ENCODE assay signal across 1 cellular context in genomic region chr5:138466900-138467710, GRCh38.
TF ChIP-seq lines count a peak whose summit lies in the region.

No MANE protein-coding gene starts in this region.

TF ChIP-seq in K562, 482 proteins besides CTCF, POLR2A, EP300 and RAD21 (continued from another document and continues in another):
- TF ChIP-seq ARNT (IDR thresholded peaks at IDR 0.05), result no peak
- no peak for TF ChIP-seq ZBTB8A (IDR thresholded peaks at IDR 0.05; ENCODE audit: partially characterized antibody)
- TF ChIP-seq MCM2 (IDR thresholded peaks at IDR 0.05; ENCODE audit: low read depth), result no peak
- TF ChIP-seq KLF6 (CRISPR knock-in tag; IDR thresholded peaks at IDR 0.05; ENCODE audit: borderline replicate concordance), result no peak
- peak; percentile 34; the same call in 1 of the 2 replicates for TF ChIP-seq NFIC (IDR thresholded peaks at IDR 0.05)
- peak; percentile 12; the same call in 1 of the 2 replicates for TF ChIP-seq XRCC3 (IDR thresholded peaks at IDR 0.05)
- TF ChIP-seq IRF2 (CRISPR knock-in tag; IDR thresholded peaks at IDR 0.05), result peak; percentile 81
- no peak for TF ChIP-seq SAFB2 (IDR thresholded peaks at IDR 0.05; ENCODE audit: borderline replicate concordance, low read depth, low read length, severe bottlenecking)
- peak; percentile 11; the same call in 1 of the 2 replicates for TF ChIP-seq SP1 (CRISPR knock-in tag; IDR thresholded peaks at IDR 0.05)
- TF ChIP-seq CREM (IDR thresholded peaks at IDR 0.05; ENCODE audit: low read depth), result no peak
- no peak for TF ChIP-seq ZNF212 (CRISPR knock-in tag; IDR thresholded peaks at IDR 0.05)
- TF ChIP-seq ZFP91 (CRISPR knock-in tag; IDR thresholded peaks at IDR 0.05), result no peak
- TF ChIP-seq HNRNPLL (IDR thresholded peaks at IDR 0.05; ENCODE audit: low read depth, low read length, poor library complexity, severe bottlenecking), result peak; percentile 86
- TF ChIP-seq SREBF1 (IDR thresholded peaks at IDR 0.05; ENCODE audit: borderline replicate concordance, low read depth, low read length), result no peak
- TF ChIP-seq WHSC1 (IDR thresholded peaks at IDR 0.05; ENCODE audit: low read length), result no peak
- peak; percentile 8; the same call in 1 of the 2 replicates for TF ChIP-seq MBD2 (IDR thresholded peaks at IDR 0.05; ENCODE audit: borderline replicate concordance, low read depth)
- TF ChIP-seq ZBTB33 (CRISPR knock-in tag; IDR thresholded peaks at IDR 0.05), result peak; percentile 99
- peak; percentile 65 for TF ChIP-seq HMGN3 (IDR thresholded peaks at IDR 0.05; ENCODE audit: borderline replicate concordance, extremely low read depth, insufficient read length, low read depth, low read length)
- TF ChIP-seq NCOA2 (IDR thresholded peaks at IDR 0.05; ENCODE audit: partially characterized antibody in 2 of 2), result no peak
- TF ChIP-seq ZNF398 (CRISPR knock-in tag; IDR thresholded peaks at IDR 0.05), result no peak
- TF ChIP-seq CHD7 (IDR thresholded peaks at IDR 0.05; ENCODE audit: low read depth, low read length), result peak; percentile 45
- TF ChIP-seq MEF2A (IDR thresholded peaks at IDR 0.05; ENCODE audit: control insufficient read depth, low read depth, low read length), result peak; percentile 21; the same call in 1 of the 2 replicates
- TF ChIP-seq POLR2AphosphoS2 (IDR thresholded peaks at IDR 0.05; ENCODE audit: low read length), result peak; percentile 75; the same call in 1 of the 2 replicates
- TF ChIP-seq NCOR1 (IDR thresholded peaks at IDR 0.05), result peak; percentile 3
- TF ChIP-seq SIN3A (IDR thresholded peaks at IDR 0.05; ENCODE audit: borderline replicate concordance in 2 of 2, control insufficient read depth in 1 of 2, low read depth in 2 of 2, low read length in 2 of 2), result peak in 1 of 2 experiments; percentile 69; a peak in 2 of 4 replicates
- TF ChIP-seq PML (IDR thresholded peaks at IDR 0.05; ENCODE audit: low read length), result peak; percentile 16; the same call in 1 of the 2 replicates
- peak; percentile 30; the same call in 1 of the 2 replicates for TF ChIP-seq NR3C1 (CRISPR knock-in tag; IDR thresholded peaks at IDR 0.05)
- TF ChIP-seq THRA (IDR thresholded peaks at IDR 0.05), result no peak
- TF ChIP-seq CREB1 (IDR thresholded peaks at IDR 0.05), result peak; percentile 3; the same call in 1 of the 2 replicates
- peak; percentile 53 for TF ChIP-seq CREB1 (CRISPR knock-in tag; IDR thresholded peaks at IDR 0.05)
- no peak for TF ChIP-seq SMAD4 (CRISPR knock-in tag; conservative IDR thresholded peaks at IDR 0.05)
- TF ChIP-seq PYGO2 (tag; IDR thresholded peaks at IDR 0.05), result no peak
- peak; percentile 11; the same call in 1 of the 2 replicates for TF ChIP-seq MAX (CRISPR knock-in tag; IDR thresholded peaks at IDR 0.05)
- no peak for TF ChIP-seq HBP1 (CRISPR knock-in tag; IDR thresholded peaks at IDR 0.05)
- no peak for TF ChIP-seq ZNF23 (CRISPR knock-in tag; IDR thresholded peaks at IDR 0.05)
- no peak for TF ChIP-seq BRCA1 (IDR thresholded peaks at IDR 0.05)
- peak; percentile 21; the same call in 1 of the 2 replicates for TF ChIP-seq BRCA1 (CRISPR knock-in tag; IDR thresholded peaks at IDR 0.05)
- peak; percentile 96 for TF ChIP-seq SRSF3 (IDR thresholded peaks at IDR 0.05; ENCODE audit: insufficient read depth, low read length)
- no peak for TF ChIP-seq RHOXF2B (CRISPR knock-in tag; conservative IDR thresholded peaks at IDR 0.05)
- TF ChIP-seq TAF1 (IDR thresholded peaks at IDR 0.05; ENCODE audit: control insufficient read depth, extremely low read depth, insufficient read depth, low read length, severe bottlenecking), result peak; percentile 48
- no peak for TF ChIP-seq GTF2E2 (tag; IDR thresholded peaks at IDR 0.05)
- TF ChIP-seq KDM2B (CRISPR knock-in tag; IDR thresholded peaks at IDR 0.05), result no peak
- TF ChIP-seq FOXA3 (CRISPR knock-in tag; conservative IDR thresholded peaks at IDR 0.05 in 1 of 2, IDR thresholded peaks at IDR 0.05 in 1 of 2), result peak in 1 of 2 experiments; percentile 16; a peak in 1 of 4 replicates
